In genomic region chr19:43681826-43682225, GRCh38 we compare ENCODE assay signal across 29 cellular contexts. TPM values are rescaled to one million over a fixed set of nuclear protein-coding genes. Genes with fewer than 3 reads are reported as not detected.
"Had no signal": no experiment of that assay in that cellular context is flagged by ENCODE, and none has a peak within 500 bp of the region (broad histone marks: within the 10 kb centered on the region; RNA-seq: fewer than 3 reads in every experiment).

No MANE protein-coding gene starts in this region.

- H3K4me3 ChIP-seq: adrenal gland, breast epithelium, coronary artery, SJSA1 had no signal

- DNase-seq: activated CD4-positive, alpha-beta T cell treated with anti-CD3 and anti-CD28 coated beads for 4 hours; activated CD4-positive, CD25-positive, alpha-beta regulatory T cell; activated CD8-positive, alpha-beta memory T cell treated with anti-CD3 and anti-CD28 coated beads, Interleukin-2, amount 50 U/mL, for 4 hours; activated CD8-positive, alpha-beta T cell treated with anti-CD3 and anti-CD28 coated beads for 36 hours; activated gamma-delta T cell treated with Interleukin-2 at 50 U/mL for 16 hours; activated naive CD4-positive, alpha-beta T cell treated with anti-CD3 and anti-CD28 coated beads, Interleukin-2, amount 50 U/mL, for 16 hours; activated naive CD8-positive, alpha-beta T cell treated with anti-CD3 and anti-CD28 coated beads, Interleukin-2, amount 10 ng/mL, durations not matched to agents 7 days and 5 days; activated T-cell treated with anti-CD3 and anti-CD28 coated beads, Interleukin-2, amount 50 U/mL, for 72 hours; adrenal gland; anterior cingulate cortex; caudate nucleus; MM.1S; NCI-H1092 treated with DMSO at 0.1 percent for 48 hours; NCI-H1417 treated with DMSO at 0.1 percent for 48 hours; NCI-H1694; NCI-H2081; NCI-H510A treated with DMSO at 0.1 percent for 48 hours; NCI-H69; NK-92 treated with Interleukin-12 subunit alpha and Interleukin-12 subunit beta, amount 100 ng/mL, for 24 hours; OCI-M1; RPMI8226; SW 1271 had no signal

- H3K36me3 ChIP-seq: adrenal gland, breast epithelium, SJSA1 had no signal

- H3K4me1 ChIP-seq: adrenal gland, breast epithelium had no signal

- H3K27me3 ChIP-seq: adrenal gland, breast epithelium, SJSA1 had no signal

- H3K9me3 ChIP-seq: adrenal gland, breast epithelium, SJSA1 had no signal

- H3K27ac ChIP-seq: adrenal gland, breast epithelium, coronary artery, SJSA1 had no signal

RNA-seq across cellular contexts. Expression of gene IRGC, which starts 34.0 kb away (rescaled TPM):
- total RNA-seq: activated CD8-positive, alpha-beta T cell treated with anti-CD3 and anti-CD28 coated beads for 36 hours; activated naive CD8-positive, alpha-beta T cell treated with anti-CD3 and anti-CD28 coated beads, Interleukin-2, amount 10 ng/mL, durations not matched to agents 7 days and 5 days; activated T-cell treated with anti-CD3 and anti-CD28 coated beads, Interleukin-2, amount 50 U/mL, for 72 hours; activated T-helper 2 cell treated with anti-CD3 and anti-CD28 coated beads, Interferon-gamma antibody, Interleukin-2, Interleukin-4, amounts not matched to agents 10 μg/mL and 5 μg/mL and 100 μg/mL, durations not matched to agents 14 hours and 24 hours and 36 hours; adrenal gland; breast epithelium; chondrocyte; Right ventricle myocardium inferior; SJSA1; T-helper 1 cell treated with Interleukin-12 subunit alpha and Interleukin-12 subunit beta and Interleukin-4 antibody, amounts not matched to agents 30 ng/mL and 1 ng/mL, for 36 hours had no signal

RNA-seq across cellular contexts. Expression of gene CADM4, which starts 42.2 kb away (rescaled TPM):
- total RNA-seq: SJSA1 had no signal
